11 cellular contexts compared by ENCODE assay signal in genomic region chrX:34653811-34654210, GRCh38. TPM values are rescaled to one million over a fixed set of nuclear protein-coding genes. Genes with fewer than 3 reads are reported as not detected.
A peak's percentile ranks its signal among the peaks of the same experiment; 100 is the strongest.
DNase-seq lines count a peak whose midpoint lies in the region; ATAC-seq and TF ChIP-seq lines count a peak whose summit lies in the region.
"Had no signal": no experiment of that assay in that cellular context is flagged by ENCODE, and none has a peak within 500 bp of the region (broad histone marks: within the 10 kb centered on the region; RNA-seq: fewer than 3 reads in every experiment).

No MANE protein-coding gene starts in this region.

- TF ChIP-seq EP300 in suprapubic skin (IDR thresholded peaks at IDR 0.05): no peak

- 0 out of 2 replicates have a peak overlapping the region, but pooled peaks have one; percentile 24 for H2BK120ac ChIP-seq in IMR-90 (ENCODE audit: low read depth, low read length)

- in situ Hi-C loops in IMR-90 (cut with MboI; ENCODE audit: low sequenced_read_pairs): no loop called here
- in situ Hi-C loops in KBM-7 (cut with MboI; ENCODE audit: low pct_unique_long_range_greater_than_20kb, low sequenced_read_pairs): no loop called here

- ATAC-seq in IMR-90 (ENCODE audit: low read depth) (no peak), lower lobe of right lung (no peak)
- ATAC-seq: stimulated activated naive CD8-positive, alpha-beta T cell treated with anti-CD3 and anti-CD28 coated beads, Interleukin-15, Interleukin-2, amounts not matched to agents 100 U/mL and 50 U/mL, for 24 hours had no signal

- H2AK9ac ChIP-seq in IMR-90 (replicated peaks; ENCODE audit: low read depth, low read length, poor library complexity): no peak overlapping the region

- H3K4me3 Mint-ChIP-seq in chondrocyte (ENCODE audit: unreplicated experiment): peak overlapping the region; percentile 81
- H3K4me3 Mint-ChIP-seq: activated T-helper 1 cell treated with anti-CD3 and anti-CD28 coated beads, Interleukin-12 subunit alpha, Interleukin-12 subunit beta, Interleukin-2, Interleukin-4 antibody, amounts not matched to agents 30 ng/mL and 10 ng/mL and 1 ng/mL, durations not matched to agents 14 hours and 24 hours and 36 hours had no signal

- H3K9me3 Mint-ChIP-seq in chondrocyte (ENCODE audit: low read depth): peaks cover 4% of the 10 kb centered on the region
- H3K9me3 Mint-ChIP-seq: activated T-helper 1 cell treated with anti-CD3 and anti-CD28 coated beads, Interleukin-12 subunit alpha, Interleukin-12 subunit beta, Interleukin-2, Interleukin-4 antibody, amounts not matched to agents 30 ng/mL and 10 ng/mL and 1 ng/mL, durations not matched to agents 14 hours and 24 hours and 36 hours had no signal

- intact Hi-C loops in IMR-90 (cut with micrococcal nuclease): loop anchor here (2.0 to 10.0 kb wide), 3 partner anchors 161 to 438 kb away; no protein-coding TSS in a partner anchor
- intact Hi-C loops in lower lobe of right lung (cut with DNase I): no loop called here

- H4K8ac ChIP-seq in IMR-90 (ENCODE audit: low read depth in 2 of 2, low read length in 2 of 2): no peak overlapping the region; a peak in 1 of 4 replicates

- peak overlapping the region; percentile 83 for H3K27ac Mint-ChIP-seq in chondrocyte (ENCODE audit: unreplicated experiment)
- H3K27ac Mint-ChIP-seq: activated T-helper 1 cell treated with anti-CD3 and anti-CD28 coated beads, Interleukin-12 subunit alpha, Interleukin-12 subunit beta, Interleukin-2, Interleukin-4 antibody, amounts not matched to agents 30 ng/mL and 10 ng/mL and 1 ng/mL, durations not matched to agents 14 hours and 24 hours and 36 hours had no signal

- peak overlapping the region; percentile 99 for H3K4me3 ChIP-seq in IMR-90 (ENCODE audit: insufficient read depth, low read depth, low read length)
- peak overlapping the region; percentile 55 for H3K4me3 ChIP-seq in lower lobe of right lung
- H3K4me3 ChIP-seq in suprapubic skin: peak overlapping the region; percentile 66

- BruUV-seq in IMR-90 (replicated peaks; lab: Mats Ljungman, UMichigan): no TSS peak

- peak overlapping the region; percentile 42; the same call in 1 of the 2 replicates for H3K23ac ChIP-seq in IMR-90 (ENCODE audit: low read depth, low read length)

- peaks cover 8% of the 10 kb centered on the region for H3K27me3 Mint-ChIP-seq in chondrocyte (ENCODE audit: low read depth)

- POLR2A ChIA-PET in IMR-90 (lab: Charles Lee; ENCODE audit: unreplicated experiment): no interaction called here

- H3K4ac ChIP-seq in IMR-90 (ENCODE audit: low read depth, low read length): peak overlapping the region; percentile 14; the same call in 1 of the 2 replicates

- H3K27me3 ChIP-seq in IMR-90 (ENCODE audit: control insufficient read depth, insufficient read depth, low read length): no peaks in the 10 kb centered on the region
- H3K27me3 ChIP-seq in lower lobe of right lung (ENCODE audit: low read depth): no peaks in the 10 kb centered on the region
- H3K27me3 ChIP-seq in suprapubic skin: no peaks in the 10 kb centered on the region

- peak overlapping the region; percentile 47 for H3K9ac ChIP-seq in IMR-90 (ENCODE audit: low read depth, low read length)

- H4K5ac ChIP-seq in IMR-90 (ENCODE audit: low read depth, low read length): no peak overlapping the region

- TF ChIP-seq POLR2A in IMR-90 (IDR thresholded peaks at IDR 0.05; ENCODE audit: low read depth, low read length) (no peak), suprapubic skin (IDR thresholded peaks at IDR 0.05) (no peak)

- CTCF ChIA-PET in IMR-90 (lab: Yijun Ruan, JAX): interaction anchor here (0.6 kb wide), 1 partner anchor 1808 kb away, joined by 7 read pairs; no protein-coding TSS in a partner anchor

- H4K20me1 ChIP-seq in IMR-90 (ENCODE audit: insufficient read depth, low read length): peaks cover 18% of the 10 kb centered on the region; the same call in 1 of the 2 replicates

- no CpG with 5 or more reads among the region's 6 CpGs for WGBS in IMR-90 (ENCODE audit: extremely low coverage in 2 of 2, insufficient read length in 1 of 2), 2 experiments
- WGBS in suprapubic skin: 67% methylated on average over 6 of the region's 6 CpGs

- H2BK5ac ChIP-seq in IMR-90 (ENCODE audit: low read depth, low read length, poor library complexity, severe bottlenecking): peak overlapping the region; percentile 1

- dilution Hi-C loops in IMR-90 (cut with HindIII; ENCODE audit: low sequenced_read_pairs, unreplicated experiment): no loop called here

- H2BK15ac ChIP-seq in IMR-90 (ENCODE audit: low read depth, low read length): no peak overlapping the region

- H3K14ac ChIP-seq in IMR-90 (replicated peaks; ENCODE audit: low read depth, low read length): no peak overlapping the region; the same call in 1 of the 2 replicates

- no peak overlapping the region for H2BK20ac ChIP-seq in IMR-90 (ENCODE audit: low read depth, low read length)

- H3K27ac ChIP-seq in IMR-90 (ENCODE audit: insufficient read depth, low read length) (peak overlapping the region; percentile 14; the same call in 1 of the 2 replicates), lower lobe of right lung (peak overlapping the region; percentile 46), suprapubic skin (peak overlapping the region; percentile 4)

- peak overlapping the region; percentile 3 for H3K18ac ChIP-seq in IMR-90 (ENCODE audit: low read depth, low read length)

- 0 out of 4 replicates have a peak, but pooled peaks cover 0 to 3% of the 10 kb centered on the region in 2 experiments for H3K79me1 ChIP-seq in IMR-90 (ENCODE audit: low read depth in 1 of 2, low read length in 2 of 2)

- no peak overlapping the region for H3K56ac ChIP-seq in IMR-90 (ENCODE audit: extremely low read depth, insufficient read depth, low read length)

- peak overlapping the region; percentile 6; the same call in 1 of the 2 replicates for H4K91ac ChIP-seq in IMR-90 (ENCODE audit: insufficient read depth, low read depth, low read length)

- no peak overlapping the region for H2AFZ ChIP-seq in IMR-90 (replicated peaks; ENCODE audit: low read length, poor library complexity)

- H3K36me3 ChIP-seq in IMR-90 (ENCODE audit: control insufficient read depth, insufficient read depth, low read length) (no peaks in the 10 kb centered on the region), lower lobe of right lung (no peaks in the 10 kb centered on the region), suprapubic skin (no peaks in the 10 kb centered on the region)

- H3K9me1 ChIP-seq in IMR-90 (ENCODE audit: insufficient read depth, low read length): no peaks in the 10 kb centered on the region

- H3K4me1 Mint-ChIP-seq in chondrocyte (ENCODE audit: low read depth): peaks cover 61% of the 10 kb centered on the region

- H3K4me2 ChIP-seq in IMR-90 (ENCODE audit: low read depth, low read length): peak overlapping the region; percentile 97

- peaks cover 1% of the 10 kb centered on the region; the same call in 1 of the 2 replicates for H3K4me1 ChIP-seq in IMR-90 (ENCODE audit: control insufficient read depth, insufficient read depth, low read length)
- H3K4me1 ChIP-seq in lower lobe of right lung: no peaks in the 10 kb centered on the region
- H3K4me1 ChIP-seq in suprapubic skin: no peaks in the 10 kb centered on the region

- no peak overlapping the region for H2AK5ac ChIP-seq in IMR-90 (ENCODE audit: low read depth, low read length)

- peaks cover 3% of the 10 kb centered on the region for H3K36me3 Mint-ChIP-seq in chondrocyte (ENCODE audit: low read depth)

- no peak for TF ChIP-seq CTCF in IMR-90 (conservative IDR thresholded peaks at IDR 0.05; ENCODE audit: low read depth, low read length)
- no peak for TF ChIP-seq CTCF in chondrocyte (IDR thresholded peaks at IDR 0.05)
- no peak for TF ChIP-seq CTCF in lower lobe of right lung (IDR thresholded peaks at IDR 0.05)
- no peak for TF ChIP-seq CTCF in suprapubic skin (IDR thresholded peaks at IDR 0.05)

- DNase-seq in IMR-90: no peak
- DNase-seq in chondrocyte (ENCODE audit: low spot score): no peak
- no peak for DNase-seq in lower lobe of right lung
- DNase-seq in suprapubic skin (ENCODE audit: low spot score in 2 of 2): no peak
- no peak for DNase-seq in stimulated activated naive CD4-positive, alpha-beta T cell (lab: John Stamatoyannopoulos, UW)
- no peak for DNase-seq in NCI-H2107 (lab: John Stamatoyannopoulos, UW)
- no peak for DNase-seq in amniotic stem cell (lab: John Stamatoyannopoulos, UW)
- no peak for DNase-seq in KBM-7
- DNase-seq: NCI-H1092; stimulated activated naive CD8-positive, alpha-beta T cell treated with anti-CD3 and anti-CD28 coated beads, Interleukin-15, Interleukin-2, amounts not matched to agents 100 U/mL and 50 U/mL, for 24 hours had no signal

- H3K9me3 ChIP-seq in IMR-90 (ENCODE audit: control insufficient read depth, insufficient read depth, low read length) (no peaks in the 10 kb centered on the region), lower lobe of right lung (no peaks in the 10 kb centered on the region), suprapubic skin (no peaks in the 10 kb centered on the region)

- TF ChIP-seq RAD21 in IMR-90 (IDR thresholded peaks at IDR 0.05; ENCODE audit: low read length): no peak

TF ChIP-seq in IMR-90, 13 proteins besides CTCF, POLR2A, EP300 and RAD21:
- TF ChIP-seq ELK1 (IDR thresholded peaks at IDR 0.05; ENCODE audit: borderline replicate concordance, low read depth, low read length) (no peak), NFE2L2 (IDR thresholded peaks at IDR 0.05; ENCODE audit: low read depth, low read length) (no peak), MAFK (IDR thresholded peaks at IDR 0.05; ENCODE audit: low read depth, low read length) (no peak), BHLHE40 (IDR thresholded peaks at IDR 0.05; ENCODE audit: low read depth, low read length) (no peak), CEBPB (IDR thresholded peaks at IDR 0.05; ENCODE audit: low read depth, low read length) (peak; percentile 36), RCOR1 (IDR thresholded peaks at IDR 0.05; ENCODE audit: insufficient replicate concordance, low read length) (no peak)

RNA-seq across cellular contexts. Expression of gene TMEM47, which starts 3.3 kb away (rescaled TPM):
- total RNA-seq in IMR-90 (2012; rRNA removed): 105 and 134 TPM in 2 replicates
- 41.0 and 51.5 TPM in 2 replicates for polyA plus RNA-seq in IMR-90 (2012; rRNA removed)
- 23.8 and 24.8 TPM in 2 replicates for polyA plus RNA-seq in IMR-90 (2012; cell fraction: cytosol; rRNA removed)
- 9.3 and 20.3 TPM in 2 replicates for polyA plus RNA-seq in IMR-90 (2012; cell fraction: nucleus; rRNA removed; ENCODE audit: low replicate concordance)
- 63.7 to 65.6 TPM (median 64.1 TPM) in 3 replicates for total RNA-seq in chondrocyte
- total RNA-seq in lower lobe of right lung: 24.8 TPM
- total RNA-seq in suprapubic skin: 10 to 100 TPM in 2 of 4 donors, 1 to 10 TPM in 2; 7.8 to 12.7 (median 10.5) TPM
- total RNA-seq: activated T-helper 1 cell treated with anti-CD3 and anti-CD28 coated beads, Interleukin-12 subunit alpha, Interleukin-12 subunit beta, Interleukin-2, Interleukin-4 antibody, amounts not matched to agents 30 ng/mL and 10 ng/mL and 1 ng/mL, durations not matched to agents 14 hours and 24 hours and 36 hours had no signal
